18 cellular contexts compared by ENCODE assay signal in genomic region chr19:33306853-33307792, GRCh38. TPM values are rescaled to one million over a fixed set of nuclear protein-coding genes. Genes with fewer than 3 reads are reported as not detected.
DNase-seq lines count a peak whose midpoint lies in the region; ATAC-seq and TF ChIP-seq lines count a peak whose summit lies in the region.
"Had no signal": no experiment of that assay in that cellular context is flagged by ENCODE, and none has a peak within 500 bp of the region (broad histone marks: within the 10 kb centered on the region; RNA-seq: fewer than 3 reads in every experiment).

No MANE protein-coding gene starts in this region.

- H3K9me3 Mint-ChIP-seq in activated CD4-positive, alpha-beta memory T cell treated with anti-CD3 and anti-CD28 coated beads for 36 hours, result no peaks in the 10 kb centered on the region
- H3K9me3 Mint-ChIP-seq in activated CD4-positive, alpha-beta memory T cell treated with anti-CD3 and anti-CD28 coated beads, Interleukin-2, amount 10 ng/mL, durations not matched to agents 7 days and 5 days, result no peaks in the 10 kb centered on the region
- no peaks in the 10 kb centered on the region for H3K9me3 Mint-ChIP-seq in type B pancreatic cell
- no peaks in the 10 kb centered on the region for H3K9me3 Mint-ChIP-seq in neural progenitor cell
- H3K9me3 Mint-ChIP-seq: CD4-positive, alpha-beta memory T cell; IgD-negative memory B cell had no signal

- H2AFZ ChIP-seq in hepatocyte (no peak overlapping the region), osteoblast (ENCODE audit: low read length) (no peak overlapping the region), neural progenitor cell (replicated peaks) (no peak overlapping the region)

- H3K27me3 Mint-ChIP-seq in activated CD4-positive, alpha-beta memory T cell treated with anti-CD3 and anti-CD28 coated beads for 36 hours, result peaks cover 21% of the 10 kb centered on the region
- H3K27me3 Mint-ChIP-seq in activated CD4-positive, alpha-beta memory T cell treated with anti-CD3 and anti-CD28 coated beads, Interleukin-2, amount 10 ng/mL, durations not matched to agents 7 days and 5 days, result peaks cover 23% of the 10 kb centered on the region
- H3K27me3 Mint-ChIP-seq in type B pancreatic cell (peaks cover 26% of the 10 kb centered on the region), neural progenitor cell (ENCODE audit: insufficient read depth, low read depth) (peaks cover 11% of the 10 kb centered on the region)

- TF ChIP-seq CTCF in hepatocyte (IDR thresholded peaks at IDR 0.05; ENCODE audit: poor library complexity), result no peak
- no peak for TF ChIP-seq CTCF in osteoblast (IDR thresholded peaks at IDR 0.05; ENCODE audit: extremely low read depth, low read depth, low read length)
- no peak for TF ChIP-seq CTCF in type B pancreatic cell (conservative IDR thresholded peaks at IDR 0.05)
- TF ChIP-seq CTCF in neural progenitor cell (IDR thresholded peaks at IDR 0.05), result no peak

- no peaks in the 10 kb centered on the region for H3K36me3 ChIP-seq in hepatocyte (replicated peaks; ENCODE audit: insufficient read depth, low read depth)
- H3K36me3 ChIP-seq in osteoblast (ENCODE audit: insufficient read depth, low read length), result no peaks in the 10 kb centered on the region
- H3K36me3 ChIP-seq in neural progenitor cell, result no peaks in the 10 kb centered on the region
- H3K36me3 ChIP-seq: BE2C had no signal

- H3K36me3 Mint-ChIP-seq in activated CD4-positive, alpha-beta memory T cell treated with anti-CD3 and anti-CD28 coated beads for 36 hours, result no peaks in the 10 kb centered on the region
- no peaks in the 10 kb centered on the region for H3K36me3 Mint-ChIP-seq in activated CD4-positive, alpha-beta memory T cell treated with anti-CD3 and anti-CD28 coated beads, Interleukin-2, amount 10 ng/mL, durations not matched to agents 7 days and 5 days (ENCODE audit: low read depth)
- H3K36me3 Mint-ChIP-seq in type B pancreatic cell (no peaks in the 10 kb centered on the region), neural progenitor cell (no peaks in the 10 kb centered on the region)
- H3K36me3 Mint-ChIP-seq: CD4-positive, alpha-beta memory T cell; IgD-negative memory B cell had no signal

- 91% methylated on average over 12 of the region's 12 CpGs for WGBS in hepatocyte (ENCODE audit: low lambda C conversion rate, missing lambda C conversion rate)

- H3K4me3 Mint-ChIP-seq in activated CD4-positive, alpha-beta memory T cell treated with anti-CD3 and anti-CD28 coated beads for 36 hours, result no peak overlapping the region
- no peak overlapping the region for H3K4me3 Mint-ChIP-seq in activated CD4-positive, alpha-beta memory T cell treated with anti-CD3 and anti-CD28 coated beads, Interleukin-2, amount 10 ng/mL, durations not matched to agents 7 days and 5 days
- H3K4me3 Mint-ChIP-seq in type B pancreatic cell (no peak overlapping the region), neural progenitor cell (no peak overlapping the region)
- H3K4me3 Mint-ChIP-seq: CD4-positive, alpha-beta memory T cell had no signal

- H3K4me2 ChIP-seq in hepatocyte, result no peak overlapping the region
- H3K4me2 ChIP-seq in osteoblast (ENCODE audit: insufficient read depth, low read length), result no peak overlapping the region
- no peak overlapping the region for H3K4me2 ChIP-seq in neural progenitor cell

- POLR2A ChIA-PET in activated CD4-positive, alpha-beta memory T cell treated with anti-CD3 and anti-CD28 coated beads for 36 hours (lab: Charles Lee), result no interaction called here
- POLR2A ChIA-PET in activated CD4-positive, alpha-beta memory T cell treated with anti-CD3 and anti-CD28 coated beads, Interleukin-2, amount 10 ng/mL, durations not matched to agents 7 days and 5 days (lab: Charles Lee), result no interaction called here

- peak; percentile 4 for DNase-seq in activated CD4-positive, alpha-beta memory T cell treated with anti-CD3 and anti-CD28 coated beads for 36 hours
- DNase-seq in activated CD4-positive, alpha-beta memory T cell treated with anti-CD3 and anti-CD28 coated beads, Interleukin-2, amount 10 ng/mL, durations not matched to agents 7 days and 5 days, result no peak
- DNase-seq in hepatocyte (ENCODE audit: low spot score) (no peak), osteoblast (ENCODE audit: insufficient read length, low spot score, missing footprints) (peak; percentile 73), type B pancreatic cell (ENCODE audit: extremely low spot score, unreplicated experiment) (peak; percentile 32), left ventricle myocardium superior (no peak), NCI-H1105 treated with DMSO at 0.1 percent for 48 hours (lab: John Stamatoyannopoulos, UW) (no peak), neural progenitor cell (ENCODE audit: low spot score) (no peak)
- DNase-seq: 8988T; BE2C; Calu3; CD4-positive, alpha-beta memory T cell; MV-4-11; NCI-H1417 treated with DMSO at 0.1 percent for 48 hours; NCI-H1930; NCI-H69; RPMI8226 had no signal

- H3K4me1 ChIP-seq in hepatocyte (ENCODE audit: insufficient read depth) (peaks cover 28% of the 10 kb centered on the region), osteoblast (ENCODE audit: insufficient read depth, low read length) (no peaks in the 10 kb centered on the region), neural progenitor cell (peaks cover 9% of the 10 kb centered on the region)

- H3K4me3 ChIP-seq in hepatocyte (no peak overlapping the region), osteoblast (ENCODE audit: insufficient read depth, low read length) (no peak overlapping the region), neural progenitor cell (no peak overlapping the region)

- H3K27ac ChIP-seq in hepatocyte, result peak overlapping the region; percentile 100
- no peak overlapping the region for H3K27ac ChIP-seq in osteoblast (ENCODE audit: low read depth, low read length)
- no peak overlapping the region for H3K27ac ChIP-seq in neural progenitor cell

- H3K4me1 Mint-ChIP-seq in activated CD4-positive, alpha-beta memory T cell treated with anti-CD3 and anti-CD28 coated beads for 36 hours (ENCODE audit: low read depth), result no peaks in the 10 kb centered on the region
- H3K4me1 Mint-ChIP-seq in activated CD4-positive, alpha-beta memory T cell treated with anti-CD3 and anti-CD28 coated beads, Interleukin-2, amount 10 ng/mL, durations not matched to agents 7 days and 5 days, result no peaks in the 10 kb centered on the region
- H3K4me1 Mint-ChIP-seq in type B pancreatic cell (ENCODE audit: unreplicated experiment) (peaks cover 13% of the 10 kb centered on the region), neural progenitor cell (no peaks in the 10 kb centered on the region)

- H3K9me3 ChIP-seq in hepatocyte (ENCODE audit: low read depth) (no peaks in the 10 kb centered on the region), osteoblast (ENCODE audit: low read depth, low read length) (no peaks in the 10 kb centered on the region), neural progenitor cell (ENCODE audit: low read depth) (no peaks in the 10 kb centered on the region)
- H3K9me3 ChIP-seq: BE2C had no signal

- H3K9me2 ChIP-seq in hepatocyte (replicated peaks; ENCODE audit: insufficient read depth), result no peaks in the 10 kb centered on the region

- H3K79me2 ChIP-seq in hepatocyte (peaks cover 13% of the 10 kb centered on the region), osteoblast (ENCODE audit: insufficient read depth, low read length) (no peaks in the 10 kb centered on the region), neural progenitor cell (ENCODE audit: low read depth) (no peaks in the 10 kb centered on the region)

- H3K27ac Mint-ChIP-seq in activated CD4-positive, alpha-beta memory T cell treated with anti-CD3 and anti-CD28 coated beads for 36 hours, result no peak overlapping the region
- no peak overlapping the region for H3K27ac Mint-ChIP-seq in activated CD4-positive, alpha-beta memory T cell treated with anti-CD3 and anti-CD28 coated beads, Interleukin-2, amount 10 ng/mL, durations not matched to agents 7 days and 5 days
- H3K27ac Mint-ChIP-seq in type B pancreatic cell, result no peak overlapping the region
- no peak overlapping the region for H3K27ac Mint-ChIP-seq in neural progenitor cell
- H3K27ac Mint-ChIP-seq: IgD-negative memory B cell had no signal

- ATAC-seq in left ventricle myocardium superior, result no peak

- H3F3A ChIP-seq in neural progenitor cell (ENCODE audit: low read depth), result no peaks in the 10 kb centered on the region

- intact Hi-C loops in activated CD4-positive, alpha-beta memory T cell treated with anti-CD3 and anti-CD28 coated beads for 36 hours (cut with micrococcal nuclease), result no loop called here
- intact Hi-C loops in left ventricle myocardium superior (cut with micrococcal nuclease), result no loop called here

- no peaks in the 10 kb centered on the region for H4K20me1 ChIP-seq in hepatocyte (ENCODE audit: insufficient read depth, poor library complexity, severe bottlenecking)
- H4K20me1 ChIP-seq in osteoblast (ENCODE audit: insufficient read depth, low read length), result no peaks in the 10 kb centered on the region
- H4K20me1 ChIP-seq in neural progenitor cell (ENCODE audit: low read depth), result peaks cover 8% of the 10 kb centered on the region

- H3K27me3 ChIP-seq in hepatocyte (no peaks in the 10 kb centered on the region), osteoblast (ENCODE audit: insufficient read depth, low read length) (peaks cover 24% of the 10 kb centered on the region), neural progenitor cell (peaks cover 24% of the 10 kb centered on the region)

- H3K9ac ChIP-seq in neural progenitor cell, result no peak overlapping the region

- CTCF ChIA-PET in activated CD4-positive, alpha-beta memory T cell treated with anti-CD3 and anti-CD28 coated beads for 36 hours (lab: Charles Lee), result interaction anchor here (0.8 kb wide), 1 partner anchor 101 kb away, joined by 4 read pairs; no protein-coding TSS in a partner anchor
- CTCF ChIA-PET in activated CD4-positive, alpha-beta memory T cell treated with anti-CD3 and anti-CD28 coated beads, Interleukin-2, amount 10 ng/mL, durations not matched to agents 7 days and 5 days (lab: Charles Lee), result interaction anchor here (0.6 kb wide), 1 partner anchor 63 kb away, joined by 3 read pairs; no protein-coding TSS in a partner anchor

RNA-seq across cellular contexts. Expression of gene CEBPA, which starts 4.8 kb away (rescaled TPM):
- total RNA-seq in activated CD4-positive, alpha-beta memory T cell treated with anti-CD3 and anti-CD28 coated beads for 36 hours, result under 1 TPM; 0.22 to 0.33 TPM
- under 1 TPM; 0.18 to 0.20 TPM for total RNA-seq in activated CD4-positive, alpha-beta memory T cell treated with anti-CD3 and anti-CD28 coated beads, Interleukin-2, amount 10 ng/mL, durations not matched to agents 7 days and 5 days
- total RNA-seq in hepatocyte (151 and 160 TPM in 2 replicates), osteoblast (3.6 and 5.0 TPM in 2 replicates), type B pancreatic cell (ENCODE audit: low replicate concordance) (24.4 and 50.4 TPM in 2 replicates), left ventricle myocardium superior (2.4 TPM), neural progenitor cell (ENCODE audit: low replicate concordance) (0.71 and 2.9 TPM in 2 replicates)
- 65.1 and 103 TPM in 2 replicates for polyA plus RNA-seq in hepatocyte

Comparison
In these comparisons a context has a peak if more than half of its experiments do, and no peak if none do; other contexts are left out.
1. DNase-seq: peak in activated CD4-positive, alpha-beta memory T cell treated with anti-CD3 and anti-CD28 coated beads for 36 hours (single experiment), osteoblast (single experiment) and type B pancreatic cell (single experiment); none in activated CD4-positive, alpha-beta memory T cell treated with anti-CD3 and anti-CD28 coated beads, Interleukin-2, amount 10 ng/mL, durations not matched to agents 7 days and 5 days (single experiment), hepatocyte (single experiment), left ventricle myocardium superior (single experiment), NCI-H1105 treated with DMSO at 0.1 percent for 48 hours (single experiment) and neural progenitor cell (single experiment).